In the genomic region with DNA sequence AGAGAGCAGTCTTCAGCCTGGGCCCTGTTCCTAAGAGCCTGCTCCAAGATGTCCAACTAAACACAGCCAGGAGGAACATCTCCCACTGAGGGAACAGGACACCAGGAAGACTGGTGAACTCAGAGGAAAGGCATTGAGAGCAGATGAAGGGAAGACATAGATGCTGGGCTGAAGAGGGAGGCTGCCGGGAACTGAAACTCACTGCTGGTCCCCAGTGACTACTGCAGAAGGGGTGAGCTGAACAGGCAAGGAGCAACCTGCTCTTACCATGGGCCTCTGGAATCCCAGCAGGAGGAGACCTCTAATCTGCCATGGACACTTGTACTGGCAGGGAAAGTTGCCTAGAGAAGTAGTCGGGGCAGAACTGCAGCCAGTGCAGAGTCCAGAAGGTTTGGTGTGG, we compare ENCODE assay signal across 22 cellular contexts.
DNase-seq lines count a peak whose midpoint lies in the region; ATAC-seq lines count a peak whose summit lies in the region.
"Had no signal": no experiment of that assay in that cellular context is flagged by ENCODE, and none has a peak within 500 bp of the region (broad histone marks: within the 10 kb centered on the region; RNA-seq: fewer than 3 reads in every experiment).

No MANE protein-coding gene starts in this region.

- no peak overlapping the region for H3K4ac ChIP-seq in neuronal stem cell (ENCODE audit: low read length)

- H2AFZ ChIP-seq in neuronal stem cell (ENCODE audit: low read length): no peak overlapping the region
- H2AFZ ChIP-seq: GM23338 had no signal

- H3K4me3 ChIP-seq in neuronal stem cell (ENCODE audit: low read length in 2 of 2) (no peak overlapping the region), aorta (ENCODE audit: low read length in 2 of 2) (no peak overlapping the region)
- H3K4me3 ChIP-seq: A549; BLaER1 treated with 17β-estradiol and CSF1 and Interleukin-3, amounts not matched to agents 10 nM and 100 nM; GM23338 had no signal

- H3K4me3 Mint-ChIP-seq in stimulated activated naive CD8-positive, alpha-beta T cell treated with anti-CD3 and anti-CD28 coated beads, Interleukin-15, amount 100 ng/mL, for 72 hours: no peak overlapping the region
- H3K4me3 Mint-ChIP-seq: CD14-positive monocyte; CD4-positive, alpha-beta T cell; GM23338; H9 had no signal

- ATAC-seq in stimulated activated naive CD8-positive, alpha-beta T cell treated with anti-CD3 and anti-CD28 coated beads, Interleukin-15, amount 100 ng/mL, for 72 hours: peak; percentile 15
- ATAC-seq in stimulated activated naive CD8-positive, alpha-beta T cell treated with anti-CD3 and anti-CD28 coated beads, Interleukin-15, Interleukin-2, amounts not matched to agents 100 U/mL and 50 U/mL, for 24 hours: no peak
- ATAC-seq in aorta (ENCODE audit: low FRiP score) (peak; percentile 19), HG02642 (IDR thresholded peaks at IDR 0.05; ENCODE audit: poor library complexity, unreplicated experiment) (no peak), GM19328 (IDR thresholded peaks at IDR 0.05; ENCODE audit: unreplicated experiment) (no peak)
- ATAC-seq: A549, GM23338, HCT116 had no signal

- H3K4me1 ChIP-seq in neuronal stem cell (ENCODE audit: control insufficient read depth in 2 of 2, insufficient read depth in 1 of 2, low read depth in 1 of 2, low read length in 2 of 2) (peaks cover 0 to 11% of the 10 kb centered on the region in 2 donors), aorta (ENCODE audit: control insufficient read depth in 1 of 2, insufficient read depth in 2 of 2, low read length in 2 of 2) (peaks cover 0 to 2% of the 10 kb centered on the region in 2 donors)
- H3K4me1 ChIP-seq: A549; BE2C; BLaER1 treated with 17β-estradiol and CSF1 and Interleukin-3, amounts not matched to agents 10 nM and 100 nM had no signal

- no peak for DNase-seq in stimulated activated naive CD8-positive, alpha-beta T cell treated with anti-CD3 and anti-CD28 coated beads, Interleukin-15, amount 100 ng/mL, for 72 hours
- no peak for DNase-seq in stimulated activated naive CD8-positive, alpha-beta T cell treated with anti-CD3 and anti-CD28 coated beads, Interleukin-15, Interleukin-2, amounts not matched to agents 100 U/mL and 50 U/mL, for 24 hours
- peak; percentile 12 for DNase-seq in LHCN-M2 (ENCODE audit: low read depth)
- DNase-seq in neuronal stem cell (ENCODE audit: low spot score): no peak
- DNase-seq in aorta: no peak
- no peak for DNase-seq in SHP77 treated with DMSO at 0.1 percent for 48 hours (lab: John Stamatoyannopoulos, UW)
- DNase-seq: 8988T; ACHN; AML-193; BE2C; Calu3; CD4-positive, alpha-beta T cell; COR-L47; DMS79; H9 had no signal

- H3K79me1 ChIP-seq in neuronal stem cell (ENCODE audit: low read depth, low read length): peaks cover 8% of the 10 kb centered on the region

- intact Hi-C loops in aorta (cut with DNase I): no loop called here

- no CpG with 5 or more reads among the region's 2 CpGs for WGBS in neuronal stem cell (ENCODE audit: extremely low coverage in 2 of 2, insufficient read length in 2 of 2, insufficient replicate concordance in 1 of 2), 2 donors
- WGBS in aorta, 2 donors: 79 to 85% methylated on average over 2 of the region's 2 CpGs

- no peak overlapping the region for H4K91ac ChIP-seq in neuronal stem cell (ENCODE audit: low read depth, low read length, poor library complexity)

- H3K36me3 ChIP-seq in neuronal stem cell (replicated peaks in 1 of 2; ENCODE audit: control insufficient read depth in 2 of 2, insufficient read depth in 2 of 2, low read length in 2 of 2): no peaks in the 10 kb centered on the region
- no peaks in the 10 kb centered on the region for H3K36me3 ChIP-seq in aorta (ENCODE audit: control insufficient read depth in 1 of 2, insufficient read depth in 2 of 2, low read length in 1 of 2)
- H3K36me3 ChIP-seq: BE2C; BLaER1 treated with 17β-estradiol and CSF1 and Interleukin-3, amounts not matched to agents 10 nM and 100 nM had no signal

- H3K9me3 Mint-ChIP-seq in stimulated activated naive CD8-positive, alpha-beta T cell treated with anti-CD3 and anti-CD28 coated beads, Interleukin-15, amount 100 ng/mL, for 72 hours: peaks cover 0 to 7% of the 10 kb centered on the region in 2 donors
- H3K9me3 Mint-ChIP-seq: CD4-positive, alpha-beta T cell; GM23338; H9 had no signal

- H3K4me1 Mint-ChIP-seq in stimulated activated naive CD8-positive, alpha-beta T cell treated with anti-CD3 and anti-CD28 coated beads, Interleukin-15, amount 100 ng/mL, for 72 hours: no peaks in the 10 kb centered on the region
- H3K4me1 Mint-ChIP-seq: CD14-positive monocyte had no signal

- H3K27me3 ChIP-seq in neuronal stem cell (ENCODE audit: control insufficient read depth in 3 of 3, insufficient read depth in 3 of 3, low read depth in 1 of 3, low read length in 3 of 3): peaks cover 0 to 4% (median 0%) of the 10 kb centered on the region in 3 experiments
- H3K27me3 ChIP-seq in aorta (ENCODE audit: control insufficient read depth in 1 of 2, insufficient read depth in 2 of 2, low read length in 1 of 2): no peaks in the 10 kb centered on the region
- H3K27me3 ChIP-seq: BE2C; BLaER1 treated with 17β-estradiol and CSF1 and Interleukin-3, amounts not matched to agents 10 nM and 100 nM had no signal

- peak overlapping the region; percentile 86 for H2AK5ac ChIP-seq in neuronal stem cell (ENCODE audit: low read depth, low read length)

- no peak overlapping the region for H3K27ac Mint-ChIP-seq in stimulated activated naive CD8-positive, alpha-beta T cell treated with anti-CD3 and anti-CD28 coated beads, Interleukin-15, amount 100 ng/mL, for 72 hours
- H3K27ac Mint-ChIP-seq: CD4-positive, alpha-beta T cell; GM23338 had no signal

- peak overlapping the region; percentile 52 for H2BK12ac ChIP-seq in neuronal stem cell (ENCODE audit: low read length)

- H3K9me3 ChIP-seq in neuronal stem cell (replicated peaks in 1 of 2; ENCODE audit: control insufficient read depth in 2 of 2, insufficient read depth in 1 of 2, low read depth in 1 of 2, low read length in 2 of 2) (no peaks in the 10 kb centered on the region), aorta (ENCODE audit: control insufficient read depth, low read length) (no peaks in the 10 kb centered on the region)
- H3K9me3 ChIP-seq: A549; BE2C; BLaER1 treated with 17β-estradiol and CSF1 and Interleukin-3, amounts not matched to agents 10 nM and 100 nM had no signal

- H3K27me3 Mint-ChIP-seq in stimulated activated naive CD8-positive, alpha-beta T cell treated with anti-CD3 and anti-CD28 coated beads, Interleukin-15, amount 100 ng/mL, for 72 hours: no peaks in the 10 kb centered on the region
- H3K27me3 Mint-ChIP-seq: CD4-positive, alpha-beta T cell had no signal

- no peak overlapping the region for H2BK120ac ChIP-seq in neuronal stem cell (ENCODE audit: low read depth, low read length)

- no peak overlapping the region for H3K9ac ChIP-seq in neuronal stem cell (ENCODE audit: low read depth, low read length, poor library complexity)
- H3K9ac ChIP-seq: BLaER1 treated with 17β-estradiol and CSF1 and Interleukin-3, amounts not matched to agents 10 nM and 100 nM had no signal

- H3K14ac ChIP-seq in neuronal stem cell (ENCODE audit: low read length): peak overlapping the region; percentile 65

- H4K8ac ChIP-seq in neuronal stem cell (ENCODE audit: low read depth, low read length): no peak overlapping the region

- H3K27ac ChIP-seq in neuronal stem cell (replicated peaks; ENCODE audit: low read length) (no peak overlapping the region), aorta (ENCODE audit: low read depth in 1 of 2, low read length in 2 of 2) (no peak overlapping the region)
- H3K27ac ChIP-seq: A549; BLaER1 treated with 17β-estradiol and CSF1 and Interleukin-3, amounts not matched to agents 10 nM and 100 nM had no signal

- no peak overlapping the region for H2BK15ac ChIP-seq in neuronal stem cell (ENCODE audit: low read length)

- no peak overlapping the region for H3K23ac ChIP-seq in neuronal stem cell (ENCODE audit: low read depth, low read length, poor library complexity)

- peak overlapping the region; percentile 15 for H3K4me2 ChIP-seq in neuronal stem cell (ENCODE audit: insufficient read depth, low read length, poor library complexity, severe bottlenecking)
- H3K4me2 ChIP-seq: A549; BLaER1 treated with 17β-estradiol and CSF1 and Interleukin-3, amounts not matched to agents 10 nM and 100 nM; GM23338 had no signal

- H2BK5ac ChIP-seq in neuronal stem cell (ENCODE audit: low read length): peak overlapping the region; percentile 89

- peak overlapping the region; percentile 94 for H3K18ac ChIP-seq in neuronal stem cell (ENCODE audit: low read length)

Comparison
In these comparisons a context has a peak if more than half of its experiments do, and no peak if none do; other contexts are left out.
1. ATAC-seq: peak in stimulated activated naive CD8-positive, alpha-beta T cell treated with anti-CD3 and anti-CD28 coated beads, Interleukin-15, amount 100 ng/mL, for 72 hours (single experiment) and aorta (single experiment); none in stimulated activated naive CD8-positive, alpha-beta T cell treated with anti-CD3 and anti-CD28 coated beads, Interleukin-15, Interleukin-2, amounts not matched to agents 100 U/mL and 50 U/mL, for 24 hours (single experiment), HG02642 (single experiment) and GM19328 (single experiment).